11 cellular contexts compared by ENCODE assay signal in the genomic region with DNA sequence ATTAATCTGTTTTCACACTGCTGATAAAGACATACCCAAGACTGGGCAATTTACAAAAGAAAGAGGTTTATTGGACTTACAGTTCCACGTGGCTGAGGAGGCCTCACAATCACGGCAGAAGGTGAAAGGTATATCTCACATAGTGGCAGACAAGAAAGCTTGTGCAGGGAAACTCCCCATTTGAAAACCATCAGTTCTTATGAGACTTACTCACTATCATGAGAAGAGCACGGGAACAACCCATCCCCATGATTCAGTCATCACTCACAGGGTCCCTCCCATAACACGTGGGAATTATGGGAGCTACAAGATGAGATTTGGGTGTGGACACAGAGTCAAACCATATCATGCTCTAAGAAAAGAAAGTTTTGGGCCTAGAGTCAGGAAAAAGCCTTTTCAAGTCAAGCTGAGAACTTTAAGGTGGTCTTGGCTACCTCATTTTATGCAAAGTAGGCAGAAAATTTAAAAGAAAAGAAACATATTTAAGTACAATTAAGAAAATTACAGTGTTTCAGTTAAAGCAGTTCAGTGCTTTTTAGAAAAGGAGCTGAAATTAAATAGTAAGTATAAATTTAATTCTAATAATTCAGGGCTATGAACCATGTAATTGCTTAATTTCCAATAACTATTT. TPM values are rescaled to one million over a fixed set of nuclear protein-coding genes. Genes with fewer than 3 reads are reported as not detected.
A peak's percentile ranks its signal among the peaks of the same experiment; 100 is the strongest.
DNase-seq lines count a peak whose midpoint lies in the region; ATAC-seq and TF ChIP-seq lines count a peak whose summit lies in the region.
"Had no signal": no experiment of that assay in that cellular context is flagged by ENCODE, and none has a peak within 500 bp of the region (broad histone marks: within the 10 kb centered on the region; RNA-seq: fewer than 3 reads in every experiment).

No MANE protein-coding gene starts in this region.

- H3K4me1 ChIP-seq in DOHH2 (ENCODE audit: control insufficient read depth, low read length), result peaks cover 28% of the 10 kb centered on the region
- H3K4me1 ChIP-seq in osteoblast (ENCODE audit: insufficient read depth, low read length), result peaks cover 15% of the 10 kb centered on the region
- H3K4me1 ChIP-seq: prostate gland had no signal

- H3K4me3 ChIP-seq in DOHH2 (ENCODE audit: low read length) (peak overlapping the region; percentile 86), cardiac fibroblast (replicated peaks in 1 of 2; ENCODE audit: low read depth in 2 of 2, low read length in 2 of 2) (peak overlapping the region in 1 of 2 donors; percentile 82), osteoblast (ENCODE audit: insufficient read depth, low read length) (peak overlapping the region; percentile 83)

- H4K20me1 ChIP-seq in DOHH2 (ENCODE audit: control insufficient read depth, insufficient read depth, low read depth, low read length) (no peaks in the 10 kb centered on the region), osteoblast (ENCODE audit: insufficient read depth, low read length) (no peaks in the 10 kb centered on the region)

- H2AFZ ChIP-seq in osteoblast (ENCODE audit: low read length), result peak overlapping the region; percentile 93

- no peaks in the 10 kb centered on the region for H3K9me2 ChIP-seq in DOHH2 (replicated peaks; ENCODE audit: control insufficient read depth, low read length)

- DNase-seq in LoVo (ENCODE audit: low spot score), result peak; percentile 62
- DNase-seq in cardiac fibroblast (ENCODE audit: low read depth in 2 of 2), result peak; percentile 48 to 97
- peak; percentile 88 for DNase-seq in osteoblast (ENCODE audit: insufficient read length, low spot score, missing footprints)
- no peak for DNase-seq in NCI-H510A (lab: John Stamatoyannopoulos, UW)
- DNase-seq: activated naive CD8-positive, alpha-beta T cell treated with anti-CD3 and anti-CD28 coated beads, Interleukin-2, amount 50 U/mL, for 24 hours; T-helper 2 cell had no signal

- TF ChIP-seq CTCF in DOHH2 (IDR thresholded peaks at IDR 0.05; ENCODE audit: low read depth, low read length, poor library complexity, severe bottlenecking) (no peak), cardiac fibroblast (IDR thresholded peaks at IDR 0.05; ENCODE audit: low read depth, low read length) (no peak), osteoblast (IDR thresholded peaks at IDR 0.05; ENCODE audit: extremely low read depth, low read depth, low read length) (no peak)

- H3K27ac ChIP-seq in DOHH2 (ENCODE audit: low read depth, low read length) (peak overlapping the region; percentile 80), osteoblast (ENCODE audit: low read depth, low read length) (peak overlapping the region; percentile 58)
- H3K27ac ChIP-seq: prostate gland had no signal

- H3K4me2 ChIP-seq in DOHH2 (ENCODE audit: low read length), result peak overlapping the region; percentile 98
- H3K4me2 ChIP-seq in osteoblast (ENCODE audit: insufficient read depth, low read length), result peak overlapping the region; percentile 97

- H3K9me3 ChIP-seq in DOHH2 (ENCODE audit: control insufficient read depth, insufficient read depth, low read length) (no peaks in the 10 kb centered on the region), osteoblast (ENCODE audit: low read depth, low read length) (no peaks in the 10 kb centered on the region)
- H3K9me3 ChIP-seq: prostate gland had no signal

- ATAC-seq in GM21447 (IDR thresholded peaks at IDR 0.05; ENCODE audit: unreplicated experiment) (no peak), HG02981 (IDR thresholded peaks at IDR 0.05; ENCODE audit: unreplicated experiment) (no peak), HG03457 (IDR thresholded peaks at IDR 0.05; ENCODE audit: unreplicated experiment) (no peak)
- ATAC-seq: activated naive CD8-positive, alpha-beta T cell treated with anti-CD3 and anti-CD28 coated beads, Interleukin-2, amount 50 U/mL, for 24 hours had no signal

- peaks cover 7% of the 10 kb centered on the region; the same call in 1 of the 2 replicates for H3F3A ChIP-seq in DOHH2 (ENCODE audit: control insufficient read depth, insufficient read depth)

- H3K79me2 ChIP-seq in DOHH2 (ENCODE audit: control insufficient read depth, low read length) (peaks cover 41% of the 10 kb centered on the region), osteoblast (ENCODE audit: insufficient read depth, low read length) (peaks cover 44% of the 10 kb centered on the region)

- H3K36me3 ChIP-seq in DOHH2 (ENCODE audit: control insufficient read depth, low read length), result peaks cover 21% of the 10 kb centered on the region
- no peaks in the 10 kb centered on the region for H3K36me3 ChIP-seq in osteoblast (ENCODE audit: insufficient read depth, low read length)
- H3K36me3 ChIP-seq: prostate gland had no signal

- H3K27me3 ChIP-seq in DOHH2 (ENCODE audit: control insufficient read depth, low read length), result no peaks in the 10 kb centered on the region
- no peaks in the 10 kb centered on the region for H3K27me3 ChIP-seq in osteoblast (ENCODE audit: insufficient read depth, low read length)

RNA-seq across cellular contexts. Expression of a gene that starts 24.9 kb away (rescaled TPM):
- total RNA-seq in osteoblast, result 4.1 and 5.1 TPM in 2 replicates
